Comparison of ENCODE assay signal across 8 cellular contexts in genomic region chr13:91346848-91347211, GRCh38. TPM values are rescaled to one million over a fixed set of nuclear protein-coding genes. Genes with fewer than 3 reads are reported as not detected.
DNase-seq lines count a peak whose midpoint lies in the region; ATAC-seq and TF ChIP-seq lines count a peak whose summit lies in the region.

No MANE protein-coding gene starts in this region.

- dilution Hi-C loops in mammary epithelial cell (cut with HindIII; ENCODE audit: low sequenced_read_pairs): no loop called here

- H3K36me3 Mint-ChIP-seq in CD4-positive, alpha-beta memory T cell: peaks cover 12 to 29% of the 10 kb centered on the region in 2 donors

- no peaks in the 10 kb centered on the region for H3K9me3 Mint-ChIP-seq in CD4-positive, alpha-beta memory T cell

- peak overlapping the region; percentile 92 to 99 (median 94) for H3K4me3 Mint-ChIP-seq in CD4-positive, alpha-beta memory T cell

- H3K9ac ChIP-seq in mammary epithelial cell (ENCODE audit: insufficient read depth, low read length): peak overlapping the region; percentile 62

- in situ Hi-C loops in mammary epithelial cell (cut with MboI; ENCODE audit: low sequenced_read_pairs in 2 of 2): no loop called here

- BruUV-seq in mammary epithelial cell (replicated peaks; lab: Mats Ljungman, UMichigan): no TSS peak

- peak overlapping the region; percentile 89 to 98 (median 93) for H3K27ac Mint-ChIP-seq in CD4-positive, alpha-beta memory T cell

- H3K27me3 ChIP-seq in CD4-positive, alpha-beta memory T cell (ENCODE audit: insufficient read depth, low read length): no peaks in the 10 kb centered on the region
- peaks cover 10% of the 10 kb centered on the region for H3K27me3 ChIP-seq in mammary epithelial cell (ENCODE audit: insufficient read depth, low read length)
- H3K27me3 ChIP-seq in right lobe of liver: peaks cover 0 to 16% of the 10 kb centered on the region in 2 donors

- peak overlapping the region in 1 of 2 donors; percentile 66 for H3K4me3 ChIP-seq in CD4-positive, alpha-beta memory T cell (ENCODE audit: low read length in 2 of 2)
- peak overlapping the region; percentile 37 to 95 (median 69) for H3K4me3 ChIP-seq in mammary epithelial cell (replicated peaks in 1 of 3; ENCODE audit: insufficient read depth in 1 of 3, low read depth in 2 of 3, low read length in 3 of 3)
- peak overlapping the region; percentile 60 to 94 (median 74) for H3K4me3 ChIP-seq in right lobe of liver

- ATAC-seq in GM19328 (IDR thresholded peaks at IDR 0.05; ENCODE audit: unreplicated experiment) (peak; percentile 14), HG03342 (IDR thresholded peaks at IDR 0.05; ENCODE audit: unreplicated experiment) (peak; percentile 30), right lobe of liver (no peak)

- intact Hi-C loops in CD4-positive, alpha-beta memory T cell (cut with micrococcal nuclease): loop anchor here (2.0 kb wide), 1 partner anchor 212 kb away; no protein-coding TSS in a partner anchor
- intact Hi-C loops in mammary epithelial cell (cut with micrococcal nuclease): no loop called here
- intact Hi-C loops in right lobe of liver (cut with DNase I): no loop called here

- peaks cover 4% of the 10 kb centered on the region for H4K20me1 ChIP-seq in mammary epithelial cell (ENCODE audit: insufficient read depth, low read length)

- no peak for TF ChIP-seq CTCF in mammary epithelial cell (conservative IDR thresholded peaks at IDR 0.05 in 1 of 2, IDR thresholded peaks at IDR 0.05 in 1 of 2; ENCODE audit: extremely low read depth in 1 of 2, insufficient read depth in 1 of 2, low read depth in 1 of 2, low read length in 2 of 2)
- no peak for TF ChIP-seq CTCF in right lobe of liver (IDR thresholded peaks at IDR 0.05)

- peaks cover 42% of the 10 kb centered on the region for H3K79me2 ChIP-seq in mammary epithelial cell (ENCODE audit: insufficient read depth, low read length)

- H3K4me2 ChIP-seq in mammary epithelial cell (ENCODE audit: insufficient read depth, low read depth, low read length): peak overlapping the region; percentile 94

- peak overlapping the region; percentile 59 for H3K27ac ChIP-seq in CD4-positive, alpha-beta memory T cell (ENCODE audit: low read depth, low read length)
- H3K27ac ChIP-seq in mammary epithelial cell (ENCODE audit: insufficient read depth, low read depth, low read length) (no peak overlapping the region), right lobe of liver (peak overlapping the region in 1 of 3 donors; percentile 98)

- peaks cover 0 to 4% of the 10 kb centered on the region in 2 donors for H3K27me3 Mint-ChIP-seq in CD4-positive, alpha-beta memory T cell

- H3K9me3 ChIP-seq in CD4-positive, alpha-beta memory T cell (ENCODE audit: control insufficient read depth in 1 of 2, low read length in 2 of 2): no peaks in the 10 kb centered on the region
- no peaks in the 10 kb centered on the region for H3K9me3 ChIP-seq in mammary epithelial cell (replicated peaks; ENCODE audit: insufficient read depth, low read length)
- no peaks in the 10 kb centered on the region for H3K9me3 ChIP-seq in right lobe of liver

- POLR2A ChIA-PET in CD4-positive, alpha-beta memory T cell (lab: Charles Lee; ENCODE audit: partially characterized antibody): interaction anchor here (0.9 to 1.9 kb wide), 6 partner anchors 10 to 51 kb away, joined by 3 to 6 read pairs (median 4); partner anchors contain the start of gene GPC5

- peaks cover 20 to 40% (median 25%) of the 10 kb centered on the region in 4 donors for H3K4me1 Mint-ChIP-seq in CD4-positive, alpha-beta memory T cell

- H2AFZ ChIP-seq in mammary epithelial cell (ENCODE audit: low read depth, low read length): peak overlapping the region; percentile 91

- DNase-seq in CD4-positive, alpha-beta memory T cell: peak in 4 of 5 donors; percentile 44 to 63 (median 48)
- DNase-seq in T follicular helper cell (ENCODE audit: low read depth) (peak; percentile 21), mammary epithelial cell (peak; percentile 32), right lobe of liver (peak in 2 of 3 donors; percentile 26 to 55), NCI-H1048 (lab: John Stamatoyannopoulos, UW) (no peak)
- peak; percentile 67 for DNase-seq in stimulated activated CD8-positive, alpha-beta memory T cell treated with anti-CD3 and anti-CD28 coated beads, Interleukin-4, amount 100 ng/mL, for 48 hours

- peaks cover 17% of the 10 kb centered on the region for H3K36me3 ChIP-seq in CD4-positive, alpha-beta memory T cell (ENCODE audit: insufficient read depth, low read length)
- H3K36me3 ChIP-seq in mammary epithelial cell (ENCODE audit: insufficient read depth, low read length) (peaks cover 17% of the 10 kb centered on the region), right lobe of liver (peaks cover 0 to under 1% (median 0%) of the 10 kb centered on the region in 4 donors)

- no peak for TF ChIP-seq POLR2A in right lobe of liver (IDR thresholded peaks at IDR 0.05)

- 8% methylated on average over 10 of the region's 11 CpGs for WGBS in mammary epithelial cell (ENCODE audit: low coverage, missing lambda C conversion rate)
- WGBS in right lobe of liver (ENCODE audit: insufficient coverage, low coverage, low lambda C conversion rate, missing lambda C conversion rate): 3% methylated on average over 11 of the region's 11 CpGs

- H3K4me1 ChIP-seq in CD4-positive, alpha-beta memory T cell (ENCODE audit: insufficient read depth, low read length): peaks cover 36% of the 10 kb centered on the region
- peaks cover 20% of the 10 kb centered on the region for H3K4me1 ChIP-seq in mammary epithelial cell (ENCODE audit: insufficient read depth, low read length)
- peaks cover 0 to 20% (median 8%) of the 10 kb centered on the region in 4 donors for H3K4me1 ChIP-seq in right lobe of liver

- CTCF ChIA-PET in CD4-positive, alpha-beta memory T cell (lab: Charles Lee; ENCODE audit: partially characterized antibody): interaction anchor here (0.6 to 2.0 kb wide), 3 partner anchors 28 to 35 kb away, joined by 3 to 10 read pairs (median 4); no protein-coding TSS in a partner anchor
- CTCF ChIA-PET in mammary epithelial cell (lab: Charles Lee; ENCODE audit: low non-redundant PET): no interaction called here

RNA-seq across cellular contexts. Expression of gene MIR17HG, which starts 0.7 kb away (rescaled TPM):
- total RNA-seq in CD4-positive, alpha-beta memory T cell: 10 to 100 TPM; 12.7 to 13.2 TPM
- polyA plus RNA-seq in CD4-positive, alpha-beta memory T cell: under 1 TPM; 0.18 to 0.71 TPM
- total RNA-seq in mammary epithelial cell: 1 to 10 TPM; 4.0 to 5.2 TPM
- polyA plus RNA-seq in mammary epithelial cell: 0.59 TPM
- polyA minus RNA-seq in mammary epithelial cell: 8.6 TPM
- total RNA-seq in right lobe of liver: 1 to 10 TPM; 1.8 to 3.8 (median 2.4) TPM

RNA-seq across cellular contexts. Expression of gene GPC5, which starts 51.6 kb away (rescaled TPM):
- under 1 TPM in 1 of 2 experiments, not detected in 1; 0.14 TPM for total RNA-seq in CD4-positive, alpha-beta memory T cell
- polyA plus RNA-seq in CD4-positive, alpha-beta memory T cell: not detected
- total RNA-seq in mammary epithelial cell (1 to 10 TPM in 1 of 2 donors, not detected in 1; 1.2 TPM), right lobe of liver (under 1 TPM; 0.12 to 0.99 (median 0.66) TPM)
- polyA plus RNA-seq in mammary epithelial cell: 0.03 TPM
- not detected for polyA minus RNA-seq in mammary epithelial cell

Comparison
In these comparisons a context has a peak if more than half of its experiments do, and no peak if none do; other contexts are left out.
1. ATAC-seq: peak in GM19328 (single experiment) and HG03342 (single experiment); none in right lobe of liver (0 of 4).